In genomic region chr19:7428651-7429113, GRCh38 we compare ENCODE assay signal across 1 cellular context.
TF ChIP-seq lines count a peak whose summit lies in the region.

No MANE protein-coding gene starts in this region.

TF ChIP-seq in HepG2, 621 proteins besides CTCF, POLR2A, EP300 and RAD21 (continued from another document):
- TF ChIP-seq E2F2 (CRISPR knock-in tag; IDR thresholded peaks at IDR 0.05; ENCODE audit: borderline replicate concordance) (no peak), KDM2A (CRISPR knock-in tag; IDR thresholded peaks at IDR 0.05; ENCODE audit: borderline replicate concordance, low read depth) (0 out of 2 replicates have a peak, but pooled peaks have one; percentile 18), RBAK (CRISPR knock-in tag; IDR thresholded peaks at IDR 0.05) (peak; percentile 97), KLF11 (CRISPR knock-in tag; IDR thresholded peaks at IDR 0.05) (no peak), ZNF768 (CRISPR knock-in tag; IDR thresholded peaks at IDR 0.05) (peak; percentile 66; the same call in 1 of the 2 replicates), PRMT3 (CRISPR knock-in tag; IDR thresholded peaks at IDR 0.05; ENCODE audit: borderline replicate concordance, low read depth) (no peak), MNT (IDR thresholded peaks at IDR 0.05) (no peak), STAT5B (CRISPR knock-in tag; IDR thresholded peaks at IDR 0.05) (no peak), ZNF230 (CRISPR knock-in tag; IDR thresholded peaks at IDR 0.05) (no peak), ZNF660 (CRISPR knock-in tag; IDR thresholded peaks at IDR 0.05; ENCODE audit: borderline replicate concordance, low read depth) (no peak), GZF1 (CRISPR knock-in tag; IDR thresholded peaks at IDR 0.05) (no peak), ZC3H4 (CRISPR knock-in tag; IDR thresholded peaks at IDR 0.05; ENCODE audit: borderline replicate concordance) (no peak), HHEX (CRISPR knock-in tag; IDR thresholded peaks at IDR 0.05) (no peak), NR2C2 (CRISPR knock-in tag; IDR thresholded peaks at IDR 0.05; ENCODE audit: borderline replicate concordance) (peak; percentile 71), ZMYM3 (CRISPR knock-in tag; IDR thresholded peaks at IDR 0.05) (peak; percentile 56)
- TF ChIP-seq, protein P1, sequence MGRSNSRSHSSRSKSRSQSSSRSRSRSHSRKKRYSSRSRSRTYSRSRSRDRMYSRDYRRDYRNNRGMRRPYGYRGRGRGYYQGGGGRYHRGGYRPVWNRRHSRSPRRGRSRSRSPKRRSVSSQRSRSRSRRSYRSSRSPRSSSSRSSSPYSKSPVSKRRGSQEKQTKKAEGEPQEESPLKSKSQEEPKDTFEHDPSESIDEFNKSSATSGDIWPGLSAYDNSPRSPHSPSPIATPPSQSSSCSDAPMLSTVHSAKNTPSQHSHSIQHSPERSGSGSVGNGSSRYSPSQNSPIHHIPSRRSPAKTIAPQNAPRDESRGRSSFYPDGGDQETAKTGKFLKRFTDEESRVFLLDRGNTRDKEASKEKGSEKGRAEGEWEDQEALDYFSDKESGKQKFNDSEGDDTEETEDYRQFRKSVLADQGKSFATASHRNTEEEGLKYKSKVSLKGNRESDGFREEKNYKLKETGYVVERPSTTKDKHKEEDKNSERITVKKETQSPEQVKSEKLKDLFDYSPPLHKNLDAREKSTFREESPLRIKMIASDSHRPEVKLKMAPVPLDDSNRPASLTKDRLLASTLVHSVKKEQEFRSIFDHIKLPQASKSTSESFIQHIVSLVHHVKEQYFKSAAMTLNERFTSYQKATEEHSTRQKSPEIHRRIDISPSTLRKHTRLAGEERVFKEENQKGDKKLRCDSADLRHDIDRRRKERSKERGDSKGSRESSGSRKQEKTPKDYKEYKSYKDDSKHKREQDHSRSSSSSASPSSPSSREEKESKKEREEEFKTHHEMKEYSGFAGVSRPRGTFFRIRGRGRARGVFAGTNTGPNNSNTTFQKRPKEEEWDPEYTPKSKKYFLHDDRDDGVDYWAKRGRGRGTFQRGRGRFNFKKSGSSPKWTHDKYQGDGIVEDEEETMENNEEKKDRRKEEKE (IDR thresholded peaks at IDR 0.05): no peak
- TF ChIP-seq, protein P2, sequence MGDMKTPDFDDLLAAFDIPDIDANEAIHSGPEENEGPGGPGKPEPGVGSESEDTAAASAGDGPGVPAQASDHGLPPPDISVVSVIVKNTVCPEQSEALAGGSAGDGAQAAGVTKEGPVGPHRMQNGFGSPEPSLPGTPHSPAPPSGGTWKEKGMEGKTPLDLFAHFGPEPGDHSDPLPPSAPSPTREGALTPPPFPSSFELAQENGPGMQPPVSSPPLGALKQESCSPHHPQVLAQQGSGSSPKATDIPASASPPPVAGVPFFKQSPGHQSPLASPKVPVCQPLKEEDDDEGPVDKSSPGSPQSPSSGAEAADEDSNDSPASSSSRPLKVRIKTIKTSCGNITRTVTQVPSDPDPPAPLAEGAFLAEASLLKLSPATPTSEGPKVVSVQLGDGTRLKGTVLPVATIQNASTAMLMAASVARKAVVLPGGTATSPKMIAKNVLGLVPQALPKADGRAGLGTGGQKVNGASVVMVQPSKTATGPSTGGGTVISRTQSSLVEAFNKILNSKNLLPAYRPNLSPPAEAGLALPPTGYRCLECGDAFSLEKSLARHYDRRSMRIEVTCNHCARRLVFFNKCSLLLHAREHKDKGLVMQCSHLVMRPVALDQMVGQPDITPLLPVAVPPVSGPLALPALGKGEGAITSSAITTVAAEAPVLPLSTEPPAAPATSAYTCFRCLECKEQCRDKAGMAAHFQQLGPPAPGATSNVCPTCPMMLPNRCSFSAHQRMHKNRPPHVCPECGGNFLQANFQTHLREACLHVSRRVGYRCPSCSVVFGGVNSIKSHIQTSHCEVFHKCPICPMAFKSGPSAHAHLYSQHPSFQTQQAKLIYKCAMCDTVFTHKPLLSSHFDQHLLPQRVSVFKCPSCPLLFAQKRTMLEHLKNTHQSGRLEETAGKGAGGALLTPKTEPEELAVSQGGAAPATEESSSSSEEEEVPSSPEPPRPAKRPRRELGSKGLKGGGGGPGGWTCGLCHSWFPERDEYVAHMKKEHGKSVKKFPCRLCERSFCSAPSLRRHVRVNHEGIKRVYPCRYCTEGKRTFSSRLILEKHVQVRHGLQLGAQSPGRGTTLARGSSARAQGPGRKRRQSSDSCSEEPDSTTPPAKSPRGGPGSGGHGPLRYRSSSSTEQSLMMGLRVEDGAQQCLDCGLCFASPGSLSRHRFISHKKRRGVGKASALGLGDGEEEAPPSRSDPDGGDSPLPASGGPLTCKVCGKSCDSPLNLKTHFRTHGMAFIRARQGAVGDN (CRISPR knock-in tag; IDR thresholded peaks at IDR 0.05): peak; percentile 69
- TF ChIP-seq, protein P3, sequence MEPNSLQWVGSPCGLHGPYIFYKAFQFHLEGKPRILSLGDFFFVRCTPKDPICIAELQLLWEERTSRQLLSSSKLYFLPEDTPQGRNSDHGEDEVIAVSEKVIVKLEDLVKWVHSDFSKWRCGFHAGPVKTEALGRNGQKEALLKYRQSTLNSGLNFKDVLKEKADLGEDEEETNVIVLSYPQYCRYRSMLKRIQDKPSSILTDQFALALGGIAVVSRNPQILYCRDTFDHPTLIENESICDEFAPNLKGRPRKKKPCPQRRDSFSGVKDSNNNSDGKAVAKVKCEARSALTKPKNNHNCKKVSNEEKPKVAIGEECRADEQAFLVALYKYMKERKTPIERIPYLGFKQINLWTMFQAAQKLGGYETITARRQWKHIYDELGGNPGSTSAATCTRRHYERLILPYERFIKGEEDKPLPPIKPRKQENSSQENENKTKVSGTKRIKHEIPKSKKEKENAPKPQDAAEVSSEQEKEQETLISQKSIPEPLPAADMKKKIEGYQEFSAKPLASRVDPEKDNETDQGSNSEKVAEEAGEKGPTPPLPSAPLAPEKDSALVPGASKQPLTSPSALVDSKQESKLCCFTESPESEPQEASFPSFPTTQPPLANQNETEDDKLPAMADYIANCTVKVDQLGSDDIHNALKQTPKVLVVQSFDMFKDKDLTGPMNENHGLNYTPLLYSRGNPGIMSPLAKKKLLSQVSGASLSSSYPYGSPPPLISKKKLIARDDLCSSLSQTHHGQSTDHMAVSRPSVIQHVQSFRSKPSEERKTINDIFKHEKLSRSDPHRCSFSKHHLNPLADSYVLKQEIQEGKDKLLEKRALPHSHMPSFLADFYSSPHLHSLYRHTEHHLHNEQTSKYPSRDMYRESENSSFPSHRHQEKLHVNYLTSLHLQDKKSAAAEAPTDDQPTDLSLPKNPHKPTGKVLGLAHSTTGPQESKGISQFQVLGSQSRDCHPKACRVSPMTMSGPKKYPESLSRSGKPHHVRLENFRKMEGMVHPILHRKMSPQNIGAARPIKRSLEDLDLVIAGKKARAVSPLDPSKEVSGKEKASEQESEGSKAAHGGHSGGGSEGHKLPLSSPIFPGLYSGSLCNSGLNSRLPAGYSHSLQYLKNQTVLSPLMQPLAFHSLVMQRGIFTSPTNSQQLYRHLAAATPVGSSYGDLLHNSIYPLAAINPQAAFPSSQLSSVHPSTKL (CRISPR knock-in tag; IDR thresholded peaks at IDR 0.05): no peak
- TF ChIP-seq, protein P4, sequence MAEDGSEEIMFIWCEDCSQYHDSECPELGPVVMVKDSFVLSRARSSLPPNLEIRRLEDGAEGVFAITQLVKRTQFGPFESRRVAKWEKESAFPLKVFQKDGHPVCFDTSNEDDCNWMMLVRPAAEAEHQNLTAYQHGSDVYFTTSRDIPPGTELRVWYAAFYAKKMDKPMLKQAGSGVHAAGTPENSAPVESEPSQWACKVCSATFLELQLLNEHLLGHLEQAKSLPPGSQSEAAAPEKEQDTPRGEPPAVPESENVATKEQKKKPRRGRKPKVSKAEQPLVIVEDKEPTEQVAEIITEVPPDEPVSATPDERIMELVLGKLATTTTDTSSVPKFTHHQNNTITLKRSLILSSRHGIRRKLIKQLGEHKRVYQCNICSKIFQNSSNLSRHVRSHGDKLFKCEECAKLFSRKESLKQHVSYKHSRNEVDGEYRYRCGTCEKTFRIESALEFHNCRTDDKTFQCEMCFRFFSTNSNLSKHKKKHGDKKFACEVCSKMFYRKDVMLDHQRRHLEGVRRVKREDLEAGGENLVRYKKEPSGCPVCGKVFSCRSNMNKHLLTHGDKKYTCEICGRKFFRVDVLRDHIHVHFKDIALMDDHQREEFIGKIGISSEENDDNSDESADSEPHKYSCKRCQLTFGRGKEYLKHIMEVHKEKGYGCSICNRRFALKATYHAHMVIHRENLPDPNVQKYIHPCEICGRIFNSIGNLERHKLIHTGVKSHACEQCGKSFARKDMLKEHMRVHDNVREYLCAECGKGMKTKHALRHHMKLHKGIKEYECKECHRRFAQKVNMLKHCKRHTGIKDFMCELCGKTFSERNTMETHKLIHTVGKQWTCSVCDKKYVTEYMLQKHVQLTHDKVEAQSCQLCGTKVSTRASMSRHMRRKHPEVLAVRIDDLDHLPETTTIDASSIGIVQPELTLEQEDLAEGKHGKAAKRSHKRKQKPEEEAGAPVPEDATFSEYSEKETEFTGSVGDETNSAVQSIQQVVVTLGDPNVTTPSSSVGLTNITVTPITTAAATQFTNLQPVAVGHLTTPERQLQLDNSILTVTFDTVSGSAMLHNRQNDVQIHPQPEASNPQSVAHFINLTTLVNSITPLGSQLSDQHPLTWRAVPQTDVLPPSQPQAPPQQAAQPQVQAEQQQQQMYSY (CRISPR knock-in tag; IDR thresholded peaks at IDR 0.05): no peak
